Comparison of ENCODE assay signal across 8 cellular contexts in genomic region chr1:8317647-8318360, GRCh38. TPM values are rescaled to one million over a fixed set of nuclear protein-coding genes. Genes with fewer than 3 reads are reported as not detected.
DNase-seq lines count a peak whose midpoint lies in the region; ATAC-seq and TF ChIP-seq lines count a peak whose summit lies in the region.

TSS of gene SLC45A1 (plus strand) at chr1:8318114. CDS start at chr1:8324330, 6,216 bp downstream.

- H3K36me3 ChIP-seq in HAP-1 (replicated peaks): no peaks in the 10 kb centered on the region
- no peaks in the 10 kb centered on the region for H3K36me3 ChIP-seq in PC-3 (ENCODE audit: low read depth, low read length)

- peak within 1 kb of the TSS; percentile 38 for H3K9ac ChIP-seq in PC-3 (ENCODE audit: low read length)

- no peak for DNase-seq in AG09309 (ENCODE audit: low read depth)
- peak; percentile 38 to 76 for DNase-seq in HAP-1 (ENCODE audit: low spot score in 2 of 2)
- DNase-seq in PC-3: peak; percentile 70
- peak; percentile 73 for DNase-seq in activated T-helper 2 cell treated with anti-CD3 and anti-CD28 coated beads, Interferon-gamma antibody, Interleukin-2, Interleukin-4, amounts not matched to agents 10 μg/mL and 5 μg/mL and 100 μg/mL, durations not matched to agents 14 hours and 24 hours and 36 hours (ENCODE audit: low spot score)
- peak; percentile 35 for DNase-seq in fibroblast of peridontal ligament (ENCODE audit: extremely low read depth)
- DNase-seq in natural killer cell treated with Interleukin-12 subunit alpha and Interleukin-12 subunit beta and Interleukin-15 and Interleukin-18, amount 100 ng/mL, for 72 hours (ENCODE audit: low spot score): peak; percentile 80
- peak; percentile 82 to 86 for DNase-seq in stimulated activated effector memory CD8-positive, alpha-beta T cell treated with anti-CD3 and anti-CD28 coated beads, Interleukin-12 subunit alpha, Interleukin-12 subunit beta, amount 100 ng/mL, for 72 hours (ENCODE audit: low spot score in 2 of 2)

- peak within 1 kb of the TSS; percentile 74 for H2AFZ ChIP-seq in PC-3 (ENCODE audit: low read length)

- no peaks in the 10 kb centered on the region for H4K20me1 ChIP-seq in PC-3 (ENCODE audit: low read length)

- H3K4me1 Mint-ChIP-seq in activated T-helper 2 cell treated with anti-CD3 and anti-CD28 coated beads, Interferon-gamma antibody, Interleukin-2, Interleukin-4, amounts not matched to agents 10 μg/mL and 5 μg/mL and 100 μg/mL, durations not matched to agents 14 hours and 24 hours and 36 hours (ENCODE audit: low read depth): peaks cover 17% of the 10 kb centered on the region
- peaks cover 4 to 5% of the 10 kb centered on the region in 2 donors for H3K4me1 Mint-ChIP-seq in natural killer cell treated with Interleukin-12 subunit alpha and Interleukin-12 subunit beta and Interleukin-15 and Interleukin-18, amount 100 ng/mL, for 72 hours (ENCODE audit: low read depth in 2 of 2)
- peaks cover 24% of the 10 kb centered on the region for H3K4me1 Mint-ChIP-seq in stimulated activated effector memory CD8-positive, alpha-beta T cell treated with anti-CD3 and anti-CD28 coated beads, Interleukin-12 subunit alpha, Interleukin-12 subunit beta, amount 100 ng/mL, for 72 hours

- no TSS peak for BruUV-seq in PC-3 (replicated peaks; lab: Mats Ljungman, UMichigan)

- peak within 1 kb of the TSS; percentile 92 for H3K4me2 ChIP-seq in PC-3 (ENCODE audit: low read length)

- no peaks in the 10 kb centered on the region for H3K36me3 Mint-ChIP-seq in activated T-helper 2 cell treated with anti-CD3 and anti-CD28 coated beads, Interferon-gamma antibody, Interleukin-2, Interleukin-4, amounts not matched to agents 10 μg/mL and 5 μg/mL and 100 μg/mL, durations not matched to agents 14 hours and 24 hours and 36 hours (ENCODE audit: low read depth)
- no peaks in the 10 kb centered on the region for H3K36me3 Mint-ChIP-seq in natural killer cell treated with Interleukin-12 subunit alpha and Interleukin-12 subunit beta and Interleukin-15 and Interleukin-18, amount 100 ng/mL, for 72 hours
- H3K36me3 Mint-ChIP-seq in stimulated activated effector memory CD8-positive, alpha-beta T cell treated with anti-CD3 and anti-CD28 coated beads, Interleukin-12 subunit alpha, Interleukin-12 subunit beta, amount 100 ng/mL, for 72 hours: no peaks in the 10 kb centered on the region

- no peak within 1 kb of the TSS for H3K27ac ChIP-seq in PC-3 (ENCODE audit: low read length)

- peak; percentile 3 for TF ChIP-seq CTCF in AG09309 (IDR thresholded peaks at IDR 0.05; ENCODE audit: control insufficient read depth, insufficient read depth, low read depth, low read length, missing control alignments)
- TF ChIP-seq CTCF in PC-3 (conservative IDR thresholded peaks at IDR 0.05; ENCODE audit: low read depth, low read length): no peak

- no peaks in the 10 kb centered on the region for H3K4me1 ChIP-seq in HAP-1
- H3K4me1 ChIP-seq in PC-3 (ENCODE audit: insufficient read depth, low read length): peaks cover 29% of the 10 kb centered on the region

- no peak within 1 kb of the TSS for H3K27ac Mint-ChIP-seq in activated T-helper 2 cell treated with anti-CD3 and anti-CD28 coated beads, Interferon-gamma antibody, Interleukin-2, Interleukin-4, amounts not matched to agents 10 μg/mL and 5 μg/mL and 100 μg/mL, durations not matched to agents 14 hours and 24 hours and 36 hours
- no peak within 1 kb of the TSS for H3K27ac Mint-ChIP-seq in natural killer cell treated with Interleukin-12 subunit alpha and Interleukin-12 subunit beta and Interleukin-15 and Interleukin-18, amount 100 ng/mL, for 72 hours
- H3K27ac Mint-ChIP-seq in stimulated activated effector memory CD8-positive, alpha-beta T cell treated with anti-CD3 and anti-CD28 coated beads, Interleukin-12 subunit alpha, Interleukin-12 subunit beta, amount 100 ng/mL, for 72 hours: peak within 1 kb of the TSS; percentile 14

- H3K27me3 ChIP-seq in HAP-1 (ENCODE audit: low read depth) (peaks cover 11% of the 10 kb centered on the region), PC-3 (ENCODE audit: low read length) (no peaks in the 10 kb centered on the region)

- H3K4me3 Mint-ChIP-seq in activated T-helper 2 cell treated with anti-CD3 and anti-CD28 coated beads, Interferon-gamma antibody, Interleukin-2, Interleukin-4, amounts not matched to agents 10 μg/mL and 5 μg/mL and 100 μg/mL, durations not matched to agents 14 hours and 24 hours and 36 hours (ENCODE audit: low read depth): peak within 1 kb of the TSS; percentile 68
- peak within 1 kb of the TSS; percentile 67 for H3K4me3 Mint-ChIP-seq in natural killer cell treated with Interleukin-12 subunit alpha and Interleukin-12 subunit beta and Interleukin-15 and Interleukin-18, amount 100 ng/mL, for 72 hours
- peak within 1 kb of the TSS; percentile 66 for H3K4me3 Mint-ChIP-seq in stimulated activated effector memory CD8-positive, alpha-beta T cell treated with anti-CD3 and anti-CD28 coated beads, Interleukin-12 subunit alpha, Interleukin-12 subunit beta, amount 100 ng/mL, for 72 hours

- CTCF ChIA-PET in PC-3 (lab: Charles Lee): interaction anchor here (1.2 kb wide), 1 partner anchor 26 kb away, joined by 3 read pairs; no protein-coding TSS in a partner anchor

- peaks cover 5% of the 10 kb centered on the region for H3K9me3 Mint-ChIP-seq in activated T-helper 2 cell treated with anti-CD3 and anti-CD28 coated beads, Interferon-gamma antibody, Interleukin-2, Interleukin-4, amounts not matched to agents 10 μg/mL and 5 μg/mL and 100 μg/mL, durations not matched to agents 14 hours and 24 hours and 36 hours
- H3K9me3 Mint-ChIP-seq in natural killer cell treated with Interleukin-12 subunit alpha and Interleukin-12 subunit beta and Interleukin-15 and Interleukin-18, amount 100 ng/mL, for 72 hours: peaks cover 3% of the 10 kb centered on the region
- peaks cover 3% of the 10 kb centered on the region for H3K9me3 Mint-ChIP-seq in stimulated activated effector memory CD8-positive, alpha-beta T cell treated with anti-CD3 and anti-CD28 coated beads, Interleukin-12 subunit alpha, Interleukin-12 subunit beta, amount 100 ng/mL, for 72 hours

- no peaks in the 10 kb centered on the region for H3F3A ChIP-seq in PC-3 (ENCODE audit: low read length, unreplicated experiment)

- H3K4me3 ChIP-seq in AG09309 (ENCODE audit: control insufficient read depth, low read depth, low read length): peak within 1 kb of the TSS; percentile 49
- peak within 1 kb of the TSS; percentile 18 for H3K4me3 ChIP-seq in HAP-1
- peak within 1 kb of the TSS; percentile 63 for H3K4me3 ChIP-seq in PC-3 (ENCODE audit: low read length)

- no peaks in the 10 kb centered on the region for H3K9me2 ChIP-seq in PC-3 (replicated peaks; ENCODE audit: low read length)

- peaks cover 27% of the 10 kb centered on the region for H3K27me3 Mint-ChIP-seq in activated T-helper 2 cell treated with anti-CD3 and anti-CD28 coated beads, Interferon-gamma antibody, Interleukin-2, Interleukin-4, amounts not matched to agents 10 μg/mL and 5 μg/mL and 100 μg/mL, durations not matched to agents 14 hours and 24 hours and 36 hours (ENCODE audit: low read depth)
- peaks cover 32 to 39% of the 10 kb centered on the region in 2 donors for H3K27me3 Mint-ChIP-seq in natural killer cell treated with Interleukin-12 subunit alpha and Interleukin-12 subunit beta and Interleukin-15 and Interleukin-18, amount 100 ng/mL, for 72 hours

- POLR2A ChIA-PET in PC-3 (lab: Charles Lee; ENCODE audit: unreplicated experiment): interaction anchor here (0.6 kb wide), 3 partner anchors 31 to 757 kb away, joined by 3 to 6 read pairs (median 3); no protein-coding TSS in a partner anchor

- no peaks in the 10 kb centered on the region for H3K79me2 ChIP-seq in PC-3 (ENCODE audit: low read length)

- no peaks in the 10 kb centered on the region for H3K9me3 ChIP-seq in HAP-1
- H3K9me3 ChIP-seq in PC-3 (ENCODE audit: low read length): no peaks in the 10 kb centered on the region

- intact Hi-C loops in PC-3 (cut with micrococcal nuclease): no loop called here
- intact Hi-C loops in activated T-helper 2 cell treated with anti-CD3 and anti-CD28 coated beads, Interferon-gamma antibody, Interleukin-2, Interleukin-4, amounts not matched to agents 10 μg/mL and 5 μg/mL and 100 μg/mL, durations not matched to agents 14 hours and 24 hours and 36 hours (cut with micrococcal nuclease): no loop called here

- ATAC-seq in PC-3: peak; percentile 75
- peak; percentile 93 to 94 for ATAC-seq in natural killer cell treated with Interleukin-12 subunit alpha and Interleukin-12 subunit beta and Interleukin-15 and Interleukin-18, amount 100 ng/mL, for 72 hours
- ATAC-seq in stimulated activated effector memory CD8-positive, alpha-beta T cell treated with anti-CD3 and anti-CD28 coated beads, Interleukin-12 subunit alpha, Interleukin-12 subunit beta, amount 100 ng/mL, for 72 hours: peak; percentile 96
- no peak for ATAC-seq in HG03521 (IDR thresholded peaks at IDR 0.05; ENCODE audit: unreplicated experiment)

- in situ Hi-C loops in HAP-1 (cut with MboI; ENCODE audit: low sequenced_read_pairs): loop anchor here (10.0 to 25.0 kb wide), 2 partner anchors 333 to 656 kb away; no protein-coding TSS in a partner anchor

RNA-seq across cellular contexts. Expression of gene SLC45A1, which starts in this region (rescaled TPM):
- total RNA-seq in PC-3 (2014; rRNA removed): 0.62 and 0.75 TPM in 2 replicates
- total RNA-seq in activated T-helper 2 cell treated with anti-CD3 and anti-CD28 coated beads, Interferon-gamma antibody, Interleukin-2, Interleukin-4, amounts not matched to agents 10 μg/mL and 5 μg/mL and 100 μg/mL, durations not matched to agents 14 hours and 24 hours and 36 hours: 0.50 and 0.80 TPM in 2 replicates
- total RNA-seq in natural killer cell treated with Interleukin-12 subunit alpha and Interleukin-12 subunit beta and Interleukin-15 and Interleukin-18, amount 100 ng/mL, for 72 hours: under 1 TPM; 0.22 to 0.26 TPM

Comparison
In these comparisons a context has a peak if more than half of its experiments do, and no peak if none do; other contexts are left out.
1. Peak in DNase-seq, ATAC-seq, H3K4me3 ChIP-seq, H3K9ac ChIP-seq and H3K4me2 ChIP-seq in PC-3; RNA of the gene not detected or under 1 TPM.
2. Peak in DNase-seq in activated T-helper 2 cell treated with anti-CD3 and anti-CD28 coated beads, Interferon-gamma antibody, Interleukin-2, Interleukin-4, amounts not matched to agents 10 μg/mL and 5 μg/mL and 100 μg/mL, durations not matched to agents 14 hours and 24 hours and 36 hours; RNA of the gene not detected or under 1 TPM.
3. Peak in DNase-seq and ATAC-seq in natural killer cell treated with Interleukin-12 subunit alpha and Interleukin-12 subunit beta and Interleukin-15 and Interleukin-18, amount 100 ng/mL, for 72 hours; RNA of the gene not detected or under 1 TPM.